ENCODE assay signal across 9 cellular contexts in genomic region chr2:187581125-187581896, GRCh38. TPM values are rescaled to one million over a fixed set of nuclear protein-coding genes. Genes with fewer than 3 reads are reported as not detected.
DNase-seq lines count a peak whose midpoint lies in the region; ATAC-seq and TF ChIP-seq lines count a peak whose summit lies in the region.
"Had no signal": no experiment of that assay in that cellular context is flagged by ENCODE, and none has a peak within 500 bp of the region (broad histone marks: within the 10 kb centered on the region; RNA-seq: fewer than 3 reads in every experiment).

No MANE protein-coding gene starts in this region.

- H3K27me3 ChIP-seq in PC-3 (ENCODE audit: low read length), result no peaks in the 10 kb centered on the region
- no peaks in the 10 kb centered on the region for H3K27me3 ChIP-seq in duodenal mucosa (ENCODE audit: control insufficient read depth in 1 of 2, insufficient read depth in 2 of 2, low read length in 2 of 2)
- H3K27me3 ChIP-seq in naive thymus-derived CD4-positive, alpha-beta T cell (ENCODE audit: control insufficient read depth in 2 of 2, insufficient read depth in 2 of 2, low read length in 2 of 2), result no peaks in the 10 kb centered on the region

- no peaks in the 10 kb centered on the region for H3K9me2 ChIP-seq in PC-3 (replicated peaks; ENCODE audit: low read length)

- H3K9me3 ChIP-seq in PC-3 (ENCODE audit: low read length), result no peaks in the 10 kb centered on the region
- H3K9me3 ChIP-seq in duodenal mucosa (ENCODE audit: control insufficient read depth in 1 of 2, low read length in 2 of 2), result no peaks in the 10 kb centered on the region
- H3K9me3 ChIP-seq in naive thymus-derived CD4-positive, alpha-beta T cell (ENCODE audit: control insufficient read depth in 2 of 3, low read length in 3 of 3), result no peaks in the 10 kb centered on the region

- no peaks in the 10 kb centered on the region for H4K20me1 ChIP-seq in PC-3 (ENCODE audit: low read length)

- H3K4me3 ChIP-seq in PC-3 (ENCODE audit: low read length) (peak overlapping the region; percentile 35), duodenal mucosa (ENCODE audit: low read depth in 1 of 2, low read length in 2 of 2) (peak overlapping the region; percentile 30 to 55)
- H3K4me3 ChIP-seq in naive thymus-derived CD4-positive, alpha-beta T cell (ENCODE audit: low read length), result no peak overlapping the region

- no peaks in the 10 kb centered on the region for H3K36me3 ChIP-seq in PC-3 (ENCODE audit: low read depth, low read length)
- no peaks in the 10 kb centered on the region for H3K36me3 ChIP-seq in duodenal mucosa (ENCODE audit: control insufficient read depth in 1 of 2, insufficient read depth in 2 of 2, low read length in 2 of 2)
- H3K36me3 ChIP-seq in naive thymus-derived CD4-positive, alpha-beta T cell (ENCODE audit: control insufficient read depth in 2 of 3, insufficient read depth in 3 of 3, low read length in 3 of 3), result no peaks in the 10 kb centered on the region

- peak overlapping the region; percentile 72 for H3K27ac ChIP-seq in PC-3 (ENCODE audit: low read length)
- H3K27ac ChIP-seq in duodenal mucosa (ENCODE audit: low read depth, low read length), result no peak overlapping the region
- no peak overlapping the region for H3K27ac ChIP-seq in naive thymus-derived CD4-positive, alpha-beta T cell (ENCODE audit: low read depth, low read length)

- H3K79me2 ChIP-seq in PC-3 (ENCODE audit: low read length), result no peaks in the 10 kb centered on the region

- CTCF ChIA-PET in PC-3 (lab: Charles Lee), result interaction anchor here (0.9 to 2.8 kb wide), 2 partner anchors 81 to 262 kb away, joined by 3 to 37 read pairs; no protein-coding TSS in a partner anchor
- CTCF ChIA-PET in naive thymus-derived CD4-positive, alpha-beta T cell (lab: Charles Lee), result interaction anchor here (0.9 kb wide), 1 partner anchor 32 kb away, joined by 3 read pairs; no protein-coding TSS in a partner anchor

- H3K27me3 Mint-ChIP-seq in naive thymus-derived CD4-positive, alpha-beta T cell, result peaks cover 0 to 5% (median 0%) of the 10 kb centered on the region in 5 donors
- no peaks in the 10 kb centered on the region for H3K27me3 Mint-ChIP-seq in activated T-helper 2 cell treated with anti-CD3 and anti-CD28 coated beads, Interferon-gamma antibody, Interleukin-2, Interleukin-4, amounts not matched to agents 10 μg/mL and 5 μg/mL and 100 μg/mL, durations not matched to agents 14 hours and 24 hours and 36 hours (ENCODE audit: low read depth)

- DNase-seq in CD1c-positive myeloid dendritic cell (ENCODE audit: extremely low spot score) (peak; percentile 60), PC-3 (peak; percentile 75), GF-D8 (lab: John Stamatoyannopoulos, UW) (no peak)
- peak in 5 of 9 donors; percentile 6 to 37 (median 18) for DNase-seq in naive thymus-derived CD4-positive, alpha-beta T cell
- DNase-seq in activated T-helper 2 cell treated with anti-CD3 and anti-CD28 coated beads, Interferon-gamma antibody, Interleukin-2, Interleukin-4, amounts not matched to agents 10 μg/mL and 5 μg/mL and 100 μg/mL, durations not matched to agents 14 hours and 24 hours and 36 hours (ENCODE audit: low spot score), result no peak

- peak overlapping the region; percentile 64 for H3K4me2 ChIP-seq in PC-3 (ENCODE audit: low read length)

- peaks cover 2% of the 10 kb centered on the region for H3F3A ChIP-seq in PC-3 (ENCODE audit: low read length, unreplicated experiment)

- TF ChIP-seq CTCF in PC-3 (conservative IDR thresholded peaks at IDR 0.05; ENCODE audit: low read depth, low read length), result peak; percentile 82

- H3K36me3 Mint-ChIP-seq in naive thymus-derived CD4-positive, alpha-beta T cell, result peaks cover 0 to 2% (median 0%) of the 10 kb centered on the region in 5 donors
- peaks cover 3% of the 10 kb centered on the region for H3K36me3 Mint-ChIP-seq in activated T-helper 2 cell treated with anti-CD3 and anti-CD28 coated beads, Interferon-gamma antibody, Interleukin-2, Interleukin-4, amounts not matched to agents 10 μg/mL and 5 μg/mL and 100 μg/mL, durations not matched to agents 14 hours and 24 hours and 36 hours (ENCODE audit: low read depth)
- H3K36me3 Mint-ChIP-seq: naive thymus-derived CD8-positive, alpha-beta T cell had no signal

- ATAC-seq in GM18511 (IDR thresholded peaks at IDR 0.05; ENCODE audit: unreplicated experiment) (peak; percentile 72), HG03432 (IDR thresholded peaks at IDR 0.05; ENCODE audit: unreplicated experiment) (peak; percentile 65), PC-3 (peak; percentile 37)
- no peak for ATAC-seq in naive thymus-derived CD4-positive, alpha-beta T cell
- ATAC-seq: naive thymus-derived CD8-positive, alpha-beta T cell had no signal

- intact Hi-C loops in PC-3 (cut with micrococcal nuclease), result loop anchor here (1.0 to 5.0 kb wide), 7 partner anchors 41 to 1831 kb away; partner anchors contain the start of gene GULP1
- intact Hi-C loops in naive thymus-derived CD4-positive, alpha-beta T cell (cut with micrococcal nuclease), result loop anchor here (1.0 to 2.0 kb wide), 3 partner anchors 262 to 1831 kb away; no protein-coding TSS in a partner anchor
- intact Hi-C loops in activated T-helper 2 cell treated with anti-CD3 and anti-CD28 coated beads, Interferon-gamma antibody, Interleukin-2, Interleukin-4, amounts not matched to agents 10 μg/mL and 5 μg/mL and 100 μg/mL, durations not matched to agents 14 hours and 24 hours and 36 hours (cut with micrococcal nuclease), result loop anchor here (1.0 kb wide), 2 partner anchors 81 to 262 kb away; no protein-coding TSS in a partner anchor

- H3K9me3 Mint-ChIP-seq in naive thymus-derived CD4-positive, alpha-beta T cell, result peaks cover 0 to 2% (median 0%) of the 10 kb centered on the region in 11 donors
- H3K9me3 Mint-ChIP-seq in activated T-helper 2 cell treated with anti-CD3 and anti-CD28 coated beads, Interferon-gamma antibody, Interleukin-2, Interleukin-4, amounts not matched to agents 10 μg/mL and 5 μg/mL and 100 μg/mL, durations not matched to agents 14 hours and 24 hours and 36 hours, result peaks cover 6% of the 10 kb centered on the region

- H3K4me3 Mint-ChIP-seq in naive thymus-derived CD4-positive, alpha-beta T cell, result no peak overlapping the region
- no peak overlapping the region for H3K4me3 Mint-ChIP-seq in activated T-helper 2 cell treated with anti-CD3 and anti-CD28 coated beads, Interferon-gamma antibody, Interleukin-2, Interleukin-4, amounts not matched to agents 10 μg/mL and 5 μg/mL and 100 μg/mL, durations not matched to agents 14 hours and 24 hours and 36 hours (ENCODE audit: low read depth)

- POLR2A ChIA-PET in PC-3 (lab: Charles Lee; ENCODE audit: unreplicated experiment), result no interaction called here
- POLR2A ChIA-PET in naive thymus-derived CD4-positive, alpha-beta T cell (lab: Charles Lee), result no interaction called here

- H3K9ac ChIP-seq in PC-3 (ENCODE audit: low read length) (peak overlapping the region; percentile 56), duodenal mucosa (ENCODE audit: low read depth in 1 of 2, low read length in 2 of 2) (peak overlapping the region in 1 of 2 donors; percentile 39)

- H3K27ac Mint-ChIP-seq in naive thymus-derived CD4-positive, alpha-beta T cell, result no peak overlapping the region
- no peak overlapping the region for H3K27ac Mint-ChIP-seq in activated T-helper 2 cell treated with anti-CD3 and anti-CD28 coated beads, Interferon-gamma antibody, Interleukin-2, Interleukin-4, amounts not matched to agents 10 μg/mL and 5 μg/mL and 100 μg/mL, durations not matched to agents 14 hours and 24 hours and 36 hours
- H3K27ac Mint-ChIP-seq: naive thymus-derived CD8-positive, alpha-beta T cell had no signal

- peaks cover 0 to 8% (median 7%) of the 10 kb centered on the region in 7 donors for H3K4me1 Mint-ChIP-seq in naive thymus-derived CD4-positive, alpha-beta T cell
- peaks cover 12% of the 10 kb centered on the region for H3K4me1 Mint-ChIP-seq in activated T-helper 2 cell treated with anti-CD3 and anti-CD28 coated beads, Interferon-gamma antibody, Interleukin-2, Interleukin-4, amounts not matched to agents 10 μg/mL and 5 μg/mL and 100 μg/mL, durations not matched to agents 14 hours and 24 hours and 36 hours (ENCODE audit: low read depth)

- BruUV-seq in PC-3 (replicated peaks; lab: Mats Ljungman, UMichigan), result no TSS peak

- H2AFZ ChIP-seq in PC-3 (ENCODE audit: low read length), result peak overlapping the region; percentile 76

- H3K4me1 ChIP-seq in PC-3 (ENCODE audit: insufficient read depth, low read length) (peaks cover 23% of the 10 kb centered on the region), duodenal mucosa (ENCODE audit: control insufficient read depth in 1 of 2, insufficient read depth in 2 of 2, low read length in 2 of 2) (peaks cover 11 to 16% of the 10 kb centered on the region in 2 donors)
- H3K4me1 ChIP-seq in naive thymus-derived CD4-positive, alpha-beta T cell (ENCODE audit: control insufficient read depth in 2 of 2, insufficient read depth in 2 of 2, low read length in 2 of 2), result no peaks in the 10 kb centered on the region

RNA-seq across cellular contexts. Expression of gene TFPI, which starts 27.1 kb away (rescaled TPM):
- total RNA-seq in PC-3 (2014; rRNA removed), result 15.0 and 16.0 TPM in 2 replicates
- total RNA-seq in naive thymus-derived CD4-positive, alpha-beta T cell, result 1 to 10 TPM in 1 of 5 experiments, under 1 TPM in 2, not detected in 2; 0.15 to 1.2 (median 0.56) TPM
- polyA plus RNA-seq in naive thymus-derived CD4-positive, alpha-beta T cell, result not detected
- 0.41 and 0.50 TPM in 2 replicates for total RNA-seq in activated T-helper 2 cell treated with anti-CD3 and anti-CD28 coated beads, Interferon-gamma antibody, Interleukin-2, Interleukin-4, amounts not matched to agents 10 μg/mL and 5 μg/mL and 100 μg/mL, durations not matched to agents 14 hours and 24 hours and 36 hours
- total RNA-seq: naive thymus-derived CD8-positive, alpha-beta T cell had no signal
- polyA plus RNA-seq: naive thymus-derived CD8-positive, alpha-beta T cell had no signal

Comparison
In these comparisons a context has a peak if more than half of its experiments do, and no peak if none do; other contexts are left out.
1. DNase-seq: peak in CD1c-positive myeloid dendritic cell (single experiment), PC-3 (single experiment) and naive thymus-derived CD4-positive, alpha-beta T cell (5 of 9); none in GF-D8 (single experiment) and activated T-helper 2 cell treated with anti-CD3 and anti-CD28 coated beads, Interferon-gamma antibody, Interleukin-2, Interleukin-4, amounts not matched to agents 10 μg/mL and 5 μg/mL and 100 μg/mL, durations not matched to agents 14 hours and 24 hours and 36 hours (single experiment).